ENCODE assay signal across 8 cellular contexts in genomic region chr4:139454111-139454600, GRCh38. TPM values are rescaled to one million over a fixed set of nuclear protein-coding genes. Genes with fewer than 3 reads are reported as not detected.
DNase-seq lines count a peak whose midpoint lies in the region; ATAC-seq and TF ChIP-seq lines count a peak whose summit lies in the region.

TSS of gene RAB33B (plus strand) at chr4:139454121. CDS start at chr4:139454196, 75 bp downstream.

- 0% methylated on average over 20 of the region's 36 CpGs for WGBS in SK-N-SH (ENCODE audit: low lambda C conversion rate)
- WGBS in esophagus, 2 donors = 0% methylated on average over 34 to 36 of the region's 36 CpGs

- H3K4me3 Mint-ChIP-seq in activated T-cell treated with anti-CD3 and anti-CD28 coated beads, Interleukin-2, amount 50 U/mL, for 4 hours = peak within 1 kb of the TSS; percentile 98

- H3K27me3 ChIP-seq in SK-N-SH (ENCODE audit: insufficient read depth) = no peaks in the 10 kb centered on the region
- H3K27me3 ChIP-seq in esophagus (ENCODE audit: control insufficient read depth in 1 of 2, insufficient read depth in 2 of 2, low read length in 2 of 2) = no peaks in the 10 kb centered on the region
- H3K27me3 ChIP-seq in neural cell (ENCODE audit: insufficient read depth, low read depth, low read length) = no peaks in the 10 kb centered on the region

- CTCF ChIA-PET in SK-N-SH (lab: Yijun Ruan, JAX) = interaction anchor here (1.2 to 1.7 kb wide), 2 partner anchors 20 to 44 kb away, joined by 3 to 5 read pairs; no protein-coding TSS in a partner anchor

- no peaks in the 10 kb centered on the region for H3K9me3 Mint-ChIP-seq in activated T-cell treated with anti-CD3 and anti-CD28 coated beads, Interleukin-2, amount 50 U/mL, for 4 hours

- no peaks in the 10 kb centered on the region for H3K9me2 ChIP-seq in SK-N-SH
- no peaks in the 10 kb centered on the region for H3K9me2 ChIP-seq in neural cell (ENCODE audit: insufficient read depth, low read length)

- H3K4me1 ChIP-seq in SK-N-SH (ENCODE audit: control insufficient read depth in 1 of 2, insufficient read depth in 2 of 2, low read depth in 1 of 2, low read length in 1 of 2) (peaks cover 17 to 22% of the 10 kb centered on the region in 2 experiments; a peak in 3 of 4 replicates), esophagus (ENCODE audit: control insufficient read depth in 2 of 2, insufficient read depth in 2 of 2, low read length in 1 of 2) (peaks cover 0 to under 1% of the 10 kb centered on the region in 2 donors)

- no peak for TF ChIP-seq RAD21 in SK-N-SH (IDR thresholded peaks at IDR 0.05; ENCODE audit: low read length)
- peak; percentile 12 for TF ChIP-seq RAD21 in neural cell (conservative IDR thresholded peaks at IDR 0.05)

- no peaks in the 10 kb centered on the region for H3K27me3 Mint-ChIP-seq in activated T-cell treated with anti-CD3 and anti-CD28 coated beads, Interleukin-2, amount 50 U/mL, for 4 hours (ENCODE audit: low read depth)

- no peaks in the 10 kb centered on the region for H3K9me3 ChIP-seq in SK-N-SH
- H3K9me3 ChIP-seq in esophagus (ENCODE audit: control insufficient read depth in 2 of 2, insufficient read depth in 1 of 2, low read depth in 1 of 2, low read length in 1 of 2) = no peaks in the 10 kb centered on the region
- H3K9me3 ChIP-seq in neural cell (ENCODE audit: low read length) = no peaks in the 10 kb centered on the region

- peaks cover 6% of the 10 kb centered on the region for H3K36me3 Mint-ChIP-seq in activated T-cell treated with anti-CD3 and anti-CD28 coated beads, Interleukin-2, amount 50 U/mL, for 4 hours (ENCODE audit: insufficient read depth)

- TF ChIP-seq CTCF in SK-N-SH (IDR thresholded peaks at IDR 0.05) = no peak
- no peak for TF ChIP-seq CTCF in neural cell (IDR thresholded peaks at IDR 0.05; ENCODE audit: poor library complexity, severe bottlenecking)

- no peak for TF ChIP-seq EP300 in SK-N-SH (IDR thresholded peaks at IDR 0.05; ENCODE audit: borderline replicate concordance in 1 of 2, low read depth in 1 of 2, low read length in 1 of 2)
- no peak for TF ChIP-seq EP300 in neural cell (conservative IDR thresholded peaks at IDR 0.05; ENCODE audit: poor library complexity, severe bottlenecking)

- H2AFZ ChIP-seq in SK-N-SH (ENCODE audit: low read depth) = peak within 1 kb of the TSS; percentile 84
- peak within 1 kb of the TSS; percentile 81 for H2AFZ ChIP-seq in neural cell (ENCODE audit: low read depth, low read length)

- H3K4me2 ChIP-seq in SK-N-SH (peak within 1 kb of the TSS; percentile 76), neural cell (ENCODE audit: low read length) (peak within 1 kb of the TSS; percentile 95)

- H3K27ac ChIP-seq in SK-N-SH (ENCODE audit: low read depth in 2 of 2, low read length in 1 of 2) (peak within 1 kb of the TSS; percentile 88 to 96), esophagus (ENCODE audit: low read depth in 2 of 2, low read length in 1 of 2) (peak within 1 kb of the TSS; percentile 95 to 100), neural cell (ENCODE audit: low read length) (peak within 1 kb of the TSS; percentile 84)

- H3K36me3 ChIP-seq in SK-N-SH (replicated peaks in 1 of 2; ENCODE audit: control insufficient read depth in 1 of 2, insufficient read depth in 2 of 2, low read length in 1 of 2) (peaks cover 0 to 11% of the 10 kb centered on the region in 2 experiments), esophagus (ENCODE audit: control insufficient read depth in 2 of 2, insufficient read depth in 2 of 2, low read length in 1 of 2) (no peaks in the 10 kb centered on the region), neural cell (ENCODE audit: insufficient read depth, low read length) (no peaks in the 10 kb centered on the region)

- peak within 1 kb of the TSS; percentile 99 to 100 for H3K4me3 ChIP-seq in SK-N-SH (ENCODE audit: low read depth in 2 of 2, low read length in 1 of 2)
- H3K4me3 ChIP-seq in esophagus (ENCODE audit: low read depth in 1 of 2, low read length in 2 of 2) = peak within 1 kb of the TSS; percentile 81 to 90
- H3K4me3 ChIP-seq in neural cell (ENCODE audit: low read length) = peak within 1 kb of the TSS; percentile 87

- H3K4me1 Mint-ChIP-seq in activated T-cell treated with anti-CD3 and anti-CD28 coated beads, Interleukin-2, amount 50 U/mL, for 4 hours (ENCODE audit: low read depth) = peaks cover 64% of the 10 kb centered on the region

- ATAC-seq in activated T-cell treated with anti-CD3 and anti-CD28 coated beads, Interleukin-2, amount 50 U/mL, for 4 hours = peak; percentile 0 to 1
- ATAC-seq in HG02885 (IDR thresholded peaks at IDR 0.05; ENCODE audit: poor library complexity, unreplicated experiment) (peak; percentile 6), GM19463 (IDR thresholded peaks at IDR 0.05; ENCODE audit: unreplicated experiment) (no peak), HG03280 (IDR thresholded peaks at IDR 0.05; ENCODE audit: unreplicated experiment) (no peak)

- H3K79me2 ChIP-seq in SK-N-SH (ENCODE audit: insufficient read depth) (peaks cover 68% of the 10 kb centered on the region), neural cell (replicated peaks; ENCODE audit: insufficient read depth, low read length) (peaks cover 25% of the 10 kb centered on the region)

- H3F3A ChIP-seq in SK-N-SH (replicated peaks; ENCODE audit: insufficient read depth) (peaks cover 24% of the 10 kb centered on the region), neural cell (ENCODE audit: insufficient read depth, low read length, poor library complexity, severe bottlenecking) (no peaks in the 10 kb centered on the region)

- peak within 1 kb of the TSS; percentile 75 for H3K9ac ChIP-seq in SK-N-SH
- H3K9ac ChIP-seq in neural cell (ENCODE audit: low read length) = peak within 1 kb of the TSS; percentile 83

- POLR2A ChIA-PET in SK-N-SH (lab: Yijun Ruan, JAX) = interaction anchor here (0.5 to 1.6 kb wide), 3 partner anchors 23 to 172 kb away, joined by 3 to 11 read pairs (median 7); partner anchors contain the start of gene SETD7

- H4K20me1 ChIP-seq in SK-N-SH (ENCODE audit: insufficient read depth) = peaks cover 32% of the 10 kb centered on the region
- H4K20me1 ChIP-seq in neural cell (ENCODE audit: insufficient read depth) = no peaks in the 10 kb centered on the region

- DNase-seq in activated T-cell treated with anti-CD3 and anti-CD28 coated beads, Interleukin-2, amount 50 U/mL, for 4 hours = no peak
- DNase-seq in activated T-cell treated with anti-CD3 and anti-CD28 coated beads, Interleukin-2, amount 50 U/mL, for 1 hour = no peak
- DNase-seq in SK-N-SH = no peak

TF ChIP-seq in SK-N-SH, 30 proteins besides CTCF, POLR2A, EP300 and RAD21 (continues in another document):
- no peak; the same call in 1 of the 2 replicates for TF ChIP-seq PBX3 (IDR thresholded peaks at IDR 0.05)
- no peak; the same call in 1 of the 2 replicates for TF ChIP-seq MXI1 (IDR thresholded peaks at IDR 0.05; ENCODE audit: low read depth, low read length)
- peak; percentile 50; the same call in 1 of the 2 replicates for TF ChIP-seq YY1 (IDR thresholded peaks at IDR 0.05; ENCODE audit: low read depth)
- TF ChIP-seq TCF12 (IDR thresholded peaks at IDR 0.05) = no peak
- no peak for TF ChIP-seq TEAD4 (IDR thresholded peaks at IDR 0.05; ENCODE audit: borderline replicate concordance, insufficient read depth)
- TF ChIP-seq JUND (IDR thresholded peaks at IDR 0.05) = no peak
- no peak for TF ChIP-seq NRF1 (IDR thresholded peaks at IDR 0.05; ENCODE audit: low read depth, low read length)
- TF ChIP-seq FOXJ3 (CRISPR knock-in tag; IDR thresholded peaks at IDR 0.05) = no peak
- TF ChIP-seq SMC3 (IDR thresholded peaks at IDR 0.05; ENCODE audit: low read depth, low read length) = 0 out of 2 replicates have a peak, but pooled peaks have one; percentile 1

TF ChIP-seq in neural cell, 6 proteins besides CTCF, POLR2A, EP300 and RAD21:
- TF ChIP-seq TAF1 (IDR thresholded peaks at IDR 0.05; ENCODE audit: low read depth) = peak; percentile 33
- peak; percentile 72 for TF ChIP-seq MXI1 (conservative IDR thresholded peaks at IDR 0.05; ENCODE audit: poor library complexity, severe bottlenecking)
- TF ChIP-seq EZH2 (IDR thresholded peaks at IDR 0.05; ENCODE audit: borderline replicate concordance, insufficient read depth, low read length, poor library complexity, severe bottlenecking) = no peak
- peak; percentile 24 for TF ChIP-seq POLR2AphosphoS5 (IDR thresholded peaks at IDR 0.05)
- TF ChIP-seq, protein P1, sequence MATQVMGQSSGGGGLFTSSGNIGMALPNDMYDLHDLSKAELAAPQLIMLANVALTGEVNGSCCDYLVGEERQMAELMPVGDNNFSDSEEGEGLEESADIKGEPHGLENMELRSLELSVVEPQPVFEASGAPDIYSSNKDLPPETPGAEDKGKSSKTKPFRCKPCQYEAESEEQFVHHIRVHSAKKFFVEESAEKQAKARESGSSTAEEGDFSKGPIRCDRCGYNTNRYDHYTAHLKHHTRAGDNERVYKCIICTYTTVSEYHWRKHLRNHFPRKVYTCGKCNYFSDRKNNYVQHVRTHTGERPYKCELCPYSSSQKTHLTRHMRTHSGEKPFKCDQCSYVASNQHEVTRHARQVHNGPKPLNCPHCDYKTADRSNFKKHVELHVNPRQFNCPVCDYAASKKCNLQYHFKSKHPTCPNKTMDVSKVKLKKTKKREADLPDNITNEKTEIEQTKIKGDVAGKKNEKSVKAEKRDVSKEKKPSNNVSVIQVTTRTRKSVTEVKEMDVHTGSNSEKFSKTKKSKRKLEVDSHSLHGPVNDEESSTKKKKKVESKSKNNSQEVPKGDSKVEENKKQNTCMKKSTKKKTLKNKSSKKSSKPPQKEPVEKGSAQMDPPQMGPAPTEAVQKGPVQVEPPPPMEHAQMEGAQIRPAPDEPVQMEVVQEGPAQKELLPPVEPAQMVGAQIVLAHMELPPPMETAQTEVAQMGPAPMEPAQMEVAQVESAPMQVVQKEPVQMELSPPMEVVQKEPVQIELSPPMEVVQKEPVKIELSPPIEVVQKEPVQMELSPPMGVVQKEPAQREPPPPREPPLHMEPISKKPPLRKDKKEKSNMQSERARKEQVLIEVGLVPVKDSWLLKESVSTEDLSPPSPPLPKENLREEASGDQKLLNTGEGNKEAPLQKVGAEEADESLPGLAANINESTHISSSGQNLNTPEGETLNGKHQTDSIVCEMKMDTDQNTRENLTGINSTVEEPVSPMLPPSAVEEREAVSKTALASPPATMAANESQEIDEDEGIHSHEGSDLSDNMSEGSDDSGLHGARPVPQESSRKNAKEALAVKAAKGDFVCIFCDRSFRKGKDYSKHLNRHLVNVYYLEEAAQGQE (IDR thresholded peaks at IDR 0.05; ENCODE audit: borderline replicate concordance) = peak; percentile 7
- peak; percentile 22 for TF ChIP-seq SMC3 (conservative IDR thresholded peaks at IDR 0.05; ENCODE audit: poor library complexity)

RNA-seq across cellular contexts. Expression of gene RAB33B, which starts in this region (rescaled TPM):
- total RNA-seq in activated T-cell treated with anti-CD3 and anti-CD28 coated beads, Interleukin-2, amount 50 U/mL, for 4 hours = 1 to 10 TPM; 5.1 to 5.6 (median 5.5) TPM
- polyA plus RNA-seq in SK-N-SH (2012; rRNA removed) = 2.3 and 2.6 TPM in 2 replicates
- 3.2 and 3.4 TPM in 2 replicates for polyA plus RNA-seq in SK-N-SH (2012; cell fraction: cytosol; rRNA removed)
- polyA plus RNA-seq in SK-N-SH (2012; cell fraction: nucleus; rRNA removed) = 2.1 and 2.8 TPM in 2 replicates
- polyA plus RNA-seq in esophagus = 1 to 10 TPM; 1.8 to 2.3 TPM
- 8.6 and 10.7 TPM in 2 replicates for polyA plus RNA-seq in neural cell
- 23.4 and 24.2 TPM in 2 replicates for polyA minus RNA-seq in neural cell

Comparison
In these comparisons a context has a peak if more than half of its experiments do, and no peak if none do; other contexts are left out.
1. ATAC-seq: peak in activated T-cell treated with anti-CD3 and anti-CD28 coated beads, Interleukin-2, amount 50 U/mL, for 4 hours (2 of 2) and HG02885 (single experiment); none in GM19463 (single experiment) and HG03280 (single experiment).
2. Peak in every context shown above with its lines, with median percentiles within 50 percentile points of each other: H3K27ac ChIP-seq and H3K4me3 ChIP-seq.